In the genomic region with DNA sequence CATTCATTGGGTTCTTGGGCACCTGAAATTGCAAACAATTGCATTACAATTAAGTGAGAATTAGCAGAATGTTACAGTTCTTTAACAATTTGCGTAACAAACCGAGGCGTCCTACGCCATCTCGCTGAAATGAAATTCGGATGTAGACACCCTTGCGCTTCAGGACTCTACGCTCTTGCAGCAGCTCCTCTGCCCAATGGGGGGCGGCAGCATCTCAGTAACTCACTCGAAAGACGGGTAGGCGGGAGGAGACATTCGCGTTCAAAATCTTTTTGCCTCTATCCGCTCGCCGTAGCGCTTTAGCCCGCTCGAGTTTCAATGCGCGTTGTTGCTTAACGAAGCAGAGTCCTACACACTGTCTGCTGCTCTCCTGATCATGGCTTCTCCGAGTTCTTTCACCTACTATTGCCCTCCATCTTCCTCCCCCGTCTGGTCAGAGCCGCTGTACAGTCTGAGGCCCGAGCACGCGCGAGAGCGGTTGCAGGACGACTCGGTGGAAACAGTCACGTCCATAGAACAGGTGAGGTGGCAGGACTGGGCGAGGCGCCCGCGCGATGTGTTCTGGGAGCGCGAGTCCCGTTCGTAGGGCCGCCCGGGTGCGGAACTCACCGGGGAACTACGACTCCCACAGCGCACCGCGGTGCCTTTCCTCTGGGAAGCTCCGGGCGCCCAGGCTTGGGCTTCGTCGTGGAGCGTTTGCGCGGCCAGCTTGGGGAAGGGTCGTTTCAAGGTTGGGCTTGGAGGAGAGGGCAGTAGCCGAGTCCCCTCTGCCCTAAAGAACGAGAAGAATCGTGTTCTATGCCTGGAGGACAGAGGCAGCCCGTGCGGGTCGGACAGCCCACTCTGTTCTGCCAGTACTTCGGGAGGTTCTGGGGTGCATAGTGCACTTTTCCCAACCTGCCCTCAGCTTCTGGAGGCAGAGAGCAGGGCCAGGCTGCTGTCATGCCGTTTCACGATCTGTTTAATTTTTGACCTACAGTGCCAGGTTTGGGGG, we compare ENCODE assay signal across 1 cellular context.
TF ChIP-seq lines count a peak whose summit lies in the region.

A gene with protein sequence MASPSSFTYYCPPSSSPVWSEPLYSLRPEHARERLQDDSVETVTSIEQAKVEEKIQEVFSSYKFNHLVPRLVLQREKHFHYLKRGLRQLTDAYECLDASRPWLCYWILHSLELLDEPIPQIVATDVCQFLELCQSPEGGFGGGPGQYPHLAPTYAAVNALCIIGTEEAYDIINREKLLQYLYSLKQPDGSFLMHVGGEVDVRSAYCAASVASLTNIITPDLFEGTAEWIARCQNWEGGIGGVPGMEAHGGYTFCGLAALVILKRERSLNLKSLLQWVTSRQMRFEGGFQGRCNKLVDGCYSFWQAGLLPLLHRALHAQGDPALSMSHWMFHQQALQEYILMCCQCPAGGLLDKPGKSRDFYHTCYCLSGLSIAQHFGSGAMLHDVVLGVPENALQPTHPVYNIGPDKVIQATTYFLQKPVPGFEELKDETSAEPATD (plus strand): TSS at position 318 of the 994 bp plus-strand sequence. CDS start 59 bp downstream, at position 377.

TF ChIP-seq in HCT116, 20 proteins besides CTCF, POLR2A, EP300 and RAD21 (continued from another document):
- TF ChIP-seq, protein P1, sequence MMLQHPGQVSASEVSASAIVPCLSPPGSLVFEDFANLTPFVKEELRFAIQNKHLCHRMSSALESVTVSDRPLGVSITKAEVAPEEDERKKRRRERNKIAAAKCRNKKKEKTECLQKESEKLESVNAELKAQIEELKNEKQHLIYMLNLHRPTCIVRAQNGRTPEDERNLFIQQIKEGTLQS (IDR thresholded peaks at IDR 0.05) = no peak
- TF ChIP-seq FOSL1 (IDR thresholded peaks at IDR 0.05; ENCODE audit: low read depth) (no peak), TCF7L2 (IDR thresholded peaks at IDR 0.05; ENCODE audit: borderline replicate concordance, extremely low read depth, insufficient read depth, insufficient read length) (peak; percentile 23), SRF (IDR thresholded peaks at IDR 0.05; ENCODE audit: low read depth) (no peak), CBX3 (IDR thresholded peaks at IDR 0.05; ENCODE audit: low read depth) (peak; percentile 95), ZFX (IDR thresholded peaks at IDR 0.05) (no peak; the same call in 1 of the 2 replicates), JUND (IDR thresholded peaks at IDR 0.05) (no peak), SIN3A (IDR thresholded peaks at IDR 0.05; ENCODE audit: low read depth) (peak; percentile 91), EGR1 (IDR thresholded peaks at IDR 0.05; ENCODE audit: low read depth) (peak; percentile 27; the same call in 1 of the 2 replicates), EZH2 (IDR thresholded peaks at IDR 0.05) (no peak), CEBPB (IDR thresholded peaks at IDR 0.05; ENCODE audit: low read depth) (peak; percentile 59; the same call in 1 of the 2 replicates)
- TF ChIP-seq, protein P2, sequence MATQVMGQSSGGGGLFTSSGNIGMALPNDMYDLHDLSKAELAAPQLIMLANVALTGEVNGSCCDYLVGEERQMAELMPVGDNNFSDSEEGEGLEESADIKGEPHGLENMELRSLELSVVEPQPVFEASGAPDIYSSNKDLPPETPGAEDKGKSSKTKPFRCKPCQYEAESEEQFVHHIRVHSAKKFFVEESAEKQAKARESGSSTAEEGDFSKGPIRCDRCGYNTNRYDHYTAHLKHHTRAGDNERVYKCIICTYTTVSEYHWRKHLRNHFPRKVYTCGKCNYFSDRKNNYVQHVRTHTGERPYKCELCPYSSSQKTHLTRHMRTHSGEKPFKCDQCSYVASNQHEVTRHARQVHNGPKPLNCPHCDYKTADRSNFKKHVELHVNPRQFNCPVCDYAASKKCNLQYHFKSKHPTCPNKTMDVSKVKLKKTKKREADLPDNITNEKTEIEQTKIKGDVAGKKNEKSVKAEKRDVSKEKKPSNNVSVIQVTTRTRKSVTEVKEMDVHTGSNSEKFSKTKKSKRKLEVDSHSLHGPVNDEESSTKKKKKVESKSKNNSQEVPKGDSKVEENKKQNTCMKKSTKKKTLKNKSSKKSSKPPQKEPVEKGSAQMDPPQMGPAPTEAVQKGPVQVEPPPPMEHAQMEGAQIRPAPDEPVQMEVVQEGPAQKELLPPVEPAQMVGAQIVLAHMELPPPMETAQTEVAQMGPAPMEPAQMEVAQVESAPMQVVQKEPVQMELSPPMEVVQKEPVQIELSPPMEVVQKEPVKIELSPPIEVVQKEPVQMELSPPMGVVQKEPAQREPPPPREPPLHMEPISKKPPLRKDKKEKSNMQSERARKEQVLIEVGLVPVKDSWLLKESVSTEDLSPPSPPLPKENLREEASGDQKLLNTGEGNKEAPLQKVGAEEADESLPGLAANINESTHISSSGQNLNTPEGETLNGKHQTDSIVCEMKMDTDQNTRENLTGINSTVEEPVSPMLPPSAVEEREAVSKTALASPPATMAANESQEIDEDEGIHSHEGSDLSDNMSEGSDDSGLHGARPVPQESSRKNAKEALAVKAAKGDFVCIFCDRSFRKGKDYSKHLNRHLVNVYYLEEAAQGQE (IDR thresholded peaks at IDR 0.05; ENCODE audit: low read depth) = no peak
